10 cellular contexts compared by ENCODE assay signal in genomic region chr11:83612891-83613766, GRCh38.
DNase-seq lines count a peak whose midpoint lies in the region; ATAC-seq and TF ChIP-seq lines count a peak whose summit lies in the region.
"Had no signal": no experiment of that assay in that cellular context is flagged by ENCODE, and none has a peak within 500 bp of the region (broad histone marks: within the 10 kb centered on the region; RNA-seq: fewer than 3 reads in every experiment).

No MANE protein-coding gene starts in this region.

- no peaks in the 10 kb centered on the region for H4K20me1 ChIP-seq in osteoblast (ENCODE audit: insufficient read depth, low read length)

- H3K4me3 ChIP-seq in mesendoderm (ENCODE audit: low read length) = no peak overlapping the region
- no peak overlapping the region for H3K4me3 ChIP-seq in osteoblast (ENCODE audit: insufficient read depth, low read length)
- no peak overlapping the region for H3K4me3 ChIP-seq in CD8-positive, alpha-beta T cell (ENCODE audit: low read depth, low read length)

- H4K8ac ChIP-seq in mesendoderm (ENCODE audit: low read depth, low read length) = no peak overlapping the region

- no CpG with 5 or more reads among the region's 5 CpGs for WGBS in mesendoderm (ENCODE audit: extremely low coverage, insufficient coverage, low lambda C conversion rate)

- no peaks in the 10 kb centered on the region for H3K9me3 ChIP-seq in osteoblast (ENCODE audit: low read depth, low read length)
- H3K9me3 ChIP-seq in CD8-positive, alpha-beta T cell (ENCODE audit: low read length) = no peaks in the 10 kb centered on the region

- H2BK15ac ChIP-seq in mesendoderm (replicated peaks; ENCODE audit: low read depth) = no peak overlapping the region

- peaks cover 3% of the 10 kb centered on the region for H3K4me1 ChIP-seq in mesendoderm (ENCODE audit: control insufficient read depth, low read depth, low read length)
- no peaks in the 10 kb centered on the region for H3K4me1 ChIP-seq in osteoblast (ENCODE audit: insufficient read depth, low read length)
- no peaks in the 10 kb centered on the region for H3K4me1 ChIP-seq in CD8-positive, alpha-beta T cell (ENCODE audit: insufficient read depth, low read length)

- H2AFZ ChIP-seq in osteoblast (ENCODE audit: low read length) = no peak overlapping the region

- DNase-seq in DMS153 (lab: John Stamatoyannopoulos, UW) = peak; percentile 74
- no peak for DNase-seq in DMS153 treated with DMSO at 0.1 percent for 48 hours (lab: John Stamatoyannopoulos, UW; ENCODE audit: unreplicated experiment)
- peak; percentile 62 for DNase-seq in NCI-H1105 treated with DMSO at 0.1 percent for 48 hours (lab: John Stamatoyannopoulos, UW)
- DNase-seq in mesendoderm = peak; percentile 73
- DNase-seq in NCI-H2196 (lab: John Stamatoyannopoulos, UW; ENCODE audit: unreplicated experiment) = no peak
- DNase-seq in osteoblast (ENCODE audit: insufficient read length, low spot score, missing footprints) = no peak
- no peak for DNase-seq in CD8-positive, alpha-beta T cell
- DNase-seq: NCI-H2107 had no signal

- no peak overlapping the region for H2BK5ac ChIP-seq in mesendoderm (ENCODE audit: low read length)

- H3K27me3 Mint-ChIP-seq in CD8-positive, alpha-beta T cell (ENCODE audit: low read depth) = no peaks in the 10 kb centered on the region

- no peak overlapping the region for H2AK5ac ChIP-seq in mesendoderm (ENCODE audit: low read length)

- H3K27ac ChIP-seq in mesendoderm (ENCODE audit: low read depth, low read length) (no peak overlapping the region), osteoblast (ENCODE audit: low read depth, low read length) (no peak overlapping the region)
- no peak overlapping the region for H3K27ac ChIP-seq in CD8-positive, alpha-beta T cell (ENCODE audit: low read depth, low read length)
- H3K27ac ChIP-seq: 22Rv1 had no signal

- H3K79me2 ChIP-seq in mesendoderm (ENCODE audit: control insufficient read depth, insufficient read depth, low read length) (no peaks in the 10 kb centered on the region), osteoblast (ENCODE audit: insufficient read depth, low read length) (no peaks in the 10 kb centered on the region)

- ATAC-seq in HG02678 (IDR thresholded peaks at IDR 0.05; ENCODE audit: unreplicated experiment) = peak; percentile 84
- no peak for ATAC-seq in CD8-positive, alpha-beta T cell

- H3K27me3 ChIP-seq in mesendoderm (ENCODE audit: insufficient read depth, low read length, poor library complexity) (no peaks in the 10 kb centered on the region), osteoblast (ENCODE audit: insufficient read depth, low read length) (no peaks in the 10 kb centered on the region)
- no peaks in the 10 kb centered on the region for H3K27me3 ChIP-seq in CD8-positive, alpha-beta T cell (ENCODE audit: insufficient read depth, low read length)

- intact Hi-C loops in CD8-positive, alpha-beta T cell (cut with DNase I, micrococcal nuclease) = loop anchor here in 1 of 2 experiments (5.0 kb wide), 1 partner anchor 1861 kb away; no protein-coding TSS in a partner anchor

- H3K36me3 ChIP-seq in mesendoderm (ENCODE audit: control insufficient read depth, insufficient read depth, low read length) (no peaks in the 10 kb centered on the region), osteoblast (ENCODE audit: insufficient read depth, low read length) (no peaks in the 10 kb centered on the region)
- H3K36me3 ChIP-seq in CD8-positive, alpha-beta T cell (ENCODE audit: insufficient read depth, low read length) = no peaks in the 10 kb centered on the region

- peak overlapping the region; percentile 6 for H3K56ac ChIP-seq in mesendoderm (ENCODE audit: low read length)

- H3K79me1 ChIP-seq in mesendoderm (ENCODE audit: low read length) = no peaks in the 10 kb centered on the region

- no peak overlapping the region for H3K23ac ChIP-seq in mesendoderm (ENCODE audit: low read length)

- TF ChIP-seq CTCF in osteoblast (IDR thresholded peaks at IDR 0.05; ENCODE audit: extremely low read depth, low read depth, low read length) = no peak
- no peak for TF ChIP-seq CTCF in CD8-positive, alpha-beta T cell (IDR thresholded peaks at IDR 0.05)

- no peak overlapping the region for H3K4ac ChIP-seq in mesendoderm (ENCODE audit: low read depth, low read length)

- H3K27ac Mint-ChIP-seq in CD8-positive, alpha-beta T cell = no peak overlapping the region

- H3K4me3 Mint-ChIP-seq in CD8-positive, alpha-beta T cell = no peak overlapping the region

- H3K4me2 ChIP-seq in mesendoderm (ENCODE audit: low read length) (no peak overlapping the region), osteoblast (ENCODE audit: insufficient read depth, low read length) (no peak overlapping the region)

- CTCF ChIA-PET in CD8-positive, alpha-beta T cell (lab: Charles Lee) = no interaction called here

- peaks cover 3% of the 10 kb centered on the region for H3K9me3 Mint-ChIP-seq in CD8-positive, alpha-beta T cell

- no peak overlapping the region for H3K9ac ChIP-seq in mesendoderm (ENCODE audit: low read length)

- no peaks in the 10 kb centered on the region for H3K4me1 Mint-ChIP-seq in CD8-positive, alpha-beta T cell (ENCODE audit: low read depth)

- no peak overlapping the region for H4K5ac ChIP-seq in mesendoderm (ENCODE audit: low read length)

- POLR2A ChIA-PET in CD8-positive, alpha-beta T cell (lab: Charles Lee) = no interaction called here

- no peak overlapping the region for H3K18ac ChIP-seq in mesendoderm (ENCODE audit: low read length)

- no peaks in the 10 kb centered on the region for H3K36me3 Mint-ChIP-seq in CD8-positive, alpha-beta T cell

- no peak overlapping the region for H2BK120ac ChIP-seq in mesendoderm (ENCODE audit: low read depth, low read length)

Comparison
In these comparisons a context has a peak if more than half of its experiments do, and no peak if none do; other contexts are left out.
1. DNase-seq: peak in DMS153 (single experiment), NCI-H1105 treated with DMSO at 0.1 percent for 48 hours (single experiment) and mesendoderm (single experiment); none in DMS153 treated with DMSO at 0.1 percent for 48 hours (single experiment), NCI-H2196 (single experiment), osteoblast (single experiment) and CD8-positive, alpha-beta T cell (0 of 7).